8 cellular contexts compared by ENCODE assay signal in the genomic region with DNA sequence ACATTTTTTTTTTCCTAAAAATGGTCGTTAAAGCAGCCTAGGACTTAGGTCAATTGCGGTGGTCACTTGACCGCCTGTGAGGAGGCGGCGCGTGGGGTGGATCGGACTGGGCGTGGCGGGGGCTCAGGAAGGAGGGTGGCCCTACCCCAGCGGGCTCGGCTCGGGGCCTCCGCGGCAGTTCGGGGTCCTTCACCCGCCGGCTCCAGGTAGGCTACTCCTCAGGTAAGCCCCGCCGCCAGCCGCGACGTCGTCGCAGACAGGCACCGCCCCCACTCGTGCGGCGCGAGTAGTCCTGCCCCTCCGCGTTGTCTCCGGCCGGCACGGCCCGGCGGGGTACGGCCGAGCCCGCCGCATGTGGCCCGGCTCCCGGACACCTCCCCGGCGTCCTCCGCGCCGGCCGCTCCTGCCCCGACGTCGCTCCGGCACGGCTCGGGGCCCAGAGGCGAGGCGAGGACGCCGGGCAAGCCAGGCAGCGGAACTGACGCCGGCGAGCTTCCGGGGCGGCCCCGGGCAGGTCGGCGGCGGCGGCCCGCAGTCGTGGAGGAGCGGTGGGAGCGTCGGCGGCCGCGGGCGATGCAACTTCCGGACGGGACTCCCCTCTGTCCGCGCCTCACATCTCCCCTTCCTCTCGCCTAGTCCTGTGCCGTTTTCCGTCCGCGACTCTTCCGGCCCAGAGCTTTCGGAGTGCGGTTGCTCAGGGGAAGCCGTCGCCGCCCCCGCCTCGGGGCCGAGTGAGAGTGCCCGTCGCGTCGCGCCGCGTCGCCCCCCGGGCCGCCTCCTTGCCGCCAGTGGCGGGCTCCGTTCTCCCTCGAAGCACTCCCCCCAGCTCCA. TPM values are rescaled to one million over a fixed set of nuclear protein-coding genes. Genes with fewer than 3 reads are reported as not detected.
DNase-seq lines count a peak whose midpoint lies in the region; ATAC-seq lines count a peak whose summit lies in the region.

A gene (plus strand): TSS at position 513 of the 831 bp plus-strand sequence. CDS start 322 bp downstream, outside the sequence.

- peak within 1 kb of the TSS; percentile 95 for H3K4me3 ChIP-seq in BLaER1

- DNase-seq in NCI-H526 treated with DMSO at 0.1 percent for 48 hours (lab: John Stamatoyannopoulos, UW), result peak; percentile 99
- peak; percentile 84 for DNase-seq in activated CD4-positive, alpha-beta T cell treated with anti-CD3 and anti-CD28 coated beads, Interleukin-2, amount 50 U/mL, for 1 hour
- peak; percentile 53 for DNase-seq in dedifferentiated amniotic fluid mesenchymal stem cell (ENCODE audit: extremely low spot score)
- peak; percentile 86 for DNase-seq in left lobe of liver (ENCODE audit: low spot score)
- DNase-seq in stimulated activated CD4-positive, alpha-beta T cell treated with anti-CD3 and anti-CD28 coated beads, Interleukin-2, amount 100 ng/mL, for 24 hours, result peak; percentile 90 to 91

- H3K4me1 ChIP-seq in BLaER1, result peaks cover 29% of the 10 kb centered on the region

- H3K9me3 ChIP-seq in BLaER1, result no peaks in the 10 kb centered on the region

- ATAC-seq in GM19372 (IDR thresholded peaks at IDR 0.05; ENCODE audit: low read depth, unreplicated experiment), result peak; percentile 85
- ATAC-seq in HG03520 (IDR thresholded peaks at IDR 0.05; ENCODE audit: unreplicated experiment), result peak; percentile 83
- ATAC-seq in left lobe of liver, result peak; percentile 89

- H3K36me3 ChIP-seq in BLaER1, result peaks cover 8% of the 10 kb centered on the region; the same call in 1 of the 2 replicates

- H3K27me3 ChIP-seq in BLaER1, result no peaks in the 10 kb centered on the region

- peak within 1 kb of the TSS; percentile 92 for H3K27ac ChIP-seq in BLaER1

- H3K9ac ChIP-seq in BLaER1, result peak within 1 kb of the TSS; percentile 95

- peaks cover 41% of the 10 kb centered on the region; the same call in 1 of the 2 replicates for H4K20me1 ChIP-seq in BLaER1

- peak within 1 kb of the TSS; percentile 83 for H3K4me2 ChIP-seq in BLaER1

RNA-seq across cellular contexts. Expression of the gene that starts here (rescaled TPM):
- total RNA-seq in left lobe of liver, result 17.3 TPM

Comparison
In these comparisons a context has a peak if more than half of its experiments do, and no peak if none do; other contexts are left out.
1. Peak in every context shown above with its lines: DNase-seq, ATAC-seq, H3K4me3 ChIP-seq and H3K27ac ChIP-seq.